Comparison of ENCODE assay signal across 16 cellular contexts in the genomic region with DNA sequence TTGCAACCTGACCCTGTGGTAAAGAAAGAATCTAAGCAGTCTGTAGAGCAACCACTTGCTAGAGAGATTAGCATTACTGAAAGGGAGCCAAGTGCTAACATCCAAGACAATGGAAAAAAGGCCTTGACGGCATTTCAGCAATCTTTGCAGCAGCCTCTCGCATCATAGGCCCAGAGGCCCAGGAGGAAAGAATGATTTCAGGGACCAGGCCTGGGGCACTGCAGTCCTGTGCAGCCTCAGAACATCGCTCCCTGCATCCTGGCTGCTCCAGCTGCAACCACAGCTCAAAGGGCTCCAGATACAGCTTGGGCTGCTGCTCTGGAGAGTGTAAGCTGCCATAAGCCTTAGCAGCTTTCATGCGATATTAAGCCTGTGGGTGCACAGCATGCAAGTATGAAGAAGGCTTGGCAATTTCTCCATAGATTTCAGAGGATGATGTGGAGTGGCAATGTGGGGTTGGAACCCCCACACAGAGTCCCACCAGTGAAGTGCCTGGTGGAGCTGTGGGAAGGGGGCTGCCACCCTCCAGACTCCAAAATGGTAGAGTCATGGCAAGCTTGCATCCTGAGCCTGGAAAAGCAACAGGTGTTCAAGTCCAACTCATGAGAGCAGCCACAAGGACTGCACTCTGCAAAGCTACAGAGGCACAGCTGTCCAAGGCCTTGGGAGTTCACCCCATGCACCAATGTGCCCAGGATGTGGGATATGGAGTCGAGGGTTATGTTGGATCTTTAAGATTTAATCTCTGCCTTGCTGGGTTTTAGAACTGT.
A peak's percentile ranks its signal among the peaks of the same experiment; 100 is the strongest.
DNase-seq lines count a peak whose midpoint lies in the region; ATAC-seq and TF ChIP-seq lines count a peak whose summit lies in the region.
"Had no signal": no experiment of that assay in that cellular context is flagged by ENCODE, and none has a peak within 500 bp of the region (broad histone marks: within the 10 kb centered on the region; RNA-seq: fewer than 3 reads in every experiment).

No MANE protein-coding gene starts in this region.

- H3K36me3 ChIP-seq in HEK293 (ENCODE audit: control insufficient read depth in 2 of 2, insufficient read depth in 1 of 2, low read length in 2 of 2) = no peaks in the 10 kb centered on the region
- H3K36me3 ChIP-seq in NT2/D1 (ENCODE audit: insufficient read depth, insufficient read length, low read length) = no peaks in the 10 kb centered on the region
- no peaks in the 10 kb centered on the region for H3K36me3 ChIP-seq in vagina
- no peaks in the 10 kb centered on the region for H3K36me3 ChIP-seq in psoas muscle (ENCODE audit: insufficient read depth in 1 of 2, low read depth in 1 of 2)

- no peak overlapping the region for H3K27ac ChIP-seq in HEK293 (ENCODE audit: extremely low read depth, low read depth, low read length)
- no peak overlapping the region for H3K27ac ChIP-seq in vagina
- H3K27ac ChIP-seq in psoas muscle = no peak overlapping the region
- H3K27ac ChIP-seq: GM23248 had no signal

- H3K9ac ChIP-seq in NT2/D1 (ENCODE audit: insufficient read length, low read depth) = no peak overlapping the region
- H3K9ac ChIP-seq: GM23248 had no signal

- intact Hi-C loops in vagina (cut with DNase I) (no loop called here), psoas muscle (cut with DNase I) (no loop called here)

- TF ChIP-seq CTCF in HEK293 (tag by site-specific recombination; IDR thresholded peaks at IDR 0.05) (no peak), vagina (IDR thresholded peaks at IDR 0.05) (no peak), psoas muscle (IDR thresholded peaks at IDR 0.05) (no peak)

- DNase-seq in NT2/D1 (ENCODE audit: low read depth, low spot score) (peak; percentile 15), ecto neural progenitor cell (ENCODE audit: low spot score) (peak; percentile 13), vagina (ENCODE audit: extremely low spot score in 2 of 2) (peak; percentile 43 to 64), middle frontal gyrus (ENCODE audit: extremely low spot score, low spot score) (no peak), psoas muscle (no peak)
- DNase-seq: C1 segment of cervical spinal cord; Calu3; CD4-positive, alpha-beta memory T cell; COR-L47; DMS53; DMS79 treated with DMSO at 0.1 percent for 48 hours; GF-D8; GM23248; H7; HCEC 1CT had no signal

- 72 to 79% (median 74%) methylated on average over 5 of the region's 5 CpGs for WGBS in psoas muscle, 3 donors

- H3K27me3 ChIP-seq in NT2/D1 (ENCODE audit: insufficient read depth, insufficient read length) (no peaks in the 10 kb centered on the region), vagina (no peaks in the 10 kb centered on the region), psoas muscle (ENCODE audit: insufficient read depth in 3 of 3, low read length in 2 of 3) (peaks cover 0 to 4% (median 2%) of the 10 kb centered on the region in 3 donors)

- H3K4me1 ChIP-seq in HEK293 (ENCODE audit: control insufficient read depth, insufficient read depth, low read length) (no peaks in the 10 kb centered on the region), NT2/D1 (ENCODE audit: insufficient read depth, insufficient read length) (no peaks in the 10 kb centered on the region), vagina (peaks cover under 1% of the 10 kb centered on the region), psoas muscle (no peaks in the 10 kb centered on the region)

- POLR2A ChIA-PET in HEK293 (lab: Yijun Ruan, JAX) = no interaction called here

- no peak for ATAC-seq in psoas muscle

- no peaks in the 10 kb centered on the region for H3K9me3 ChIP-seq in HEK293 (ENCODE audit: control insufficient read depth, insufficient read depth, low read depth, low read length)
- H3K9me3 ChIP-seq in NT2/D1 (ENCODE audit: insufficient read depth, low read length) = peaks cover 24% of the 10 kb centered on the region
- peaks cover 7% of the 10 kb centered on the region for H3K9me3 ChIP-seq in vagina
- no peaks in the 10 kb centered on the region for H3K9me3 ChIP-seq in psoas muscle

- CTCF ChIA-PET in HEK293 (lab: Yijun Ruan, JAX) = no interaction called here

- TF ChIP-seq POLR2A in vagina (IDR thresholded peaks at IDR 0.05) = no peak

- H3K4me3 ChIP-seq in HEK293 (ENCODE audit: low read depth, low read length) (no peak overlapping the region), NT2/D1 (ENCODE audit: insufficient read length, low read depth) (no peak overlapping the region), vagina (no peak overlapping the region), psoas muscle (no peak overlapping the region)
- H3K4me3 ChIP-seq: GM23248 had no signal

TF ChIP-seq in HEK293, 187 proteins besides CTCF, POLR2A, EP300 and RAD21:
- TF ChIP-seq ZNF76 (tag by site-specific recombination; IDR thresholded peaks at IDR 0.05; ENCODE audit: borderline replicate concordance, low read depth) (no peak), SP7 (tag by site-specific recombination; IDR thresholded peaks at IDR 0.05) (no peak), ZNF211 (tag by site-specific recombination; IDR thresholded peaks at IDR 0.05; ENCODE audit: low read depth) (no peak), ZNF140 (tag by site-specific recombination; IDR thresholded peaks at IDR 0.05) (no peak), SCRT2 (tag by site-specific recombination; IDR thresholded peaks at IDR 0.05) (peak; percentile 80), ZNF585B (tag by site-specific recombination; IDR thresholded peaks at IDR 0.05) (peak; percentile 91), ZNF548 (tag by site-specific recombination; IDR thresholded peaks at IDR 0.05) (no peak), ZNF510 (tag by site-specific recombination; IDR thresholded peaks at IDR 0.05; ENCODE audit: insufficient replicate concordance) (no peak), SETDB1 (IDR thresholded peaks at IDR 0.05; ENCODE audit: insufficient read length, low read length) (peak; percentile 56), TRIM28 (IDR thresholded peaks at IDR 0.05; ENCODE audit: borderline replicate concordance, low read length) (0 out of 2 replicates have a peak, but pooled peaks have one; percentile 21), ZNF37A (tag by site-specific recombination; IDR thresholded peaks at IDR 0.05) (no peak), ZFP37 (tag by site-specific recombination; IDR thresholded peaks at IDR 0.05) (no peak), ZNF23 (tag by site-specific recombination; IDR thresholded peaks at IDR 0.05; ENCODE audit: borderline replicate concordance) (no peak), WT1 (tag by site-specific recombination; IDR thresholded peaks at IDR 0.05) (no peak), GLIS2 (tag by site-specific recombination; IDR thresholded peaks at IDR 0.05) (no peak), ZNF530 (tag by site-specific recombination; IDR thresholded peaks at IDR 0.05; ENCODE audit: low read depth) (no peak), TCF7L2 (IDR thresholded peaks at IDR 0.05; ENCODE audit: borderline replicate concordance, low read depth, low read length) (no peak), ZNF302 (tag by site-specific recombination; IDR thresholded peaks at IDR 0.05; ENCODE audit: low read depth) (no peak), YY1 (tag by site-specific recombination; IDR thresholded peaks at IDR 0.05) (no peak), ZNF132 (tag by site-specific recombination; IDR thresholded peaks at IDR 0.05; ENCODE audit: borderline replicate concordance) (no peak), ZNF555 (tag by site-specific recombination; conservative IDR thresholded peaks at IDR 0.05) (no peak)
- TF ChIP-seq, protein P1, sequence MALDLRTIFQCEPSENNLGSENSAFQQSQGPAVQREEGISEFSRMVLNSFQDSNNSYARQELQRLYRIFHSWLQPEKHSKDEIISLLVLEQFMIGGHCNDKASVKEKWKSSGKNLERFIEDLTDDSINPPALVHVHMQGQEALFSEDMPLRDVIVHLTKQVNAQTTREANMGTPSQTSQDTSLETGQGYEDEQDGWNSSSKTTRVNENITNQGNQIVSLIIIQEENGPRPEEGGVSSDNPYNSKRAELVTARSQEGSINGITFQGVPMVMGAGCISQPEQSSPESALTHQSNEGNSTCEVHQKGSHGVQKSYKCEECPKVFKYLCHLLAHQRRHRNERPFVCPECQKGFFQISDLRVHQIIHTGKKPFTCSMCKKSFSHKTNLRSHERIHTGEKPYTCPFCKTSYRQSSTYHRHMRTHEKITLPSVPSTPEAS (tag by site-specific recombination; IDR thresholded peaks at IDR 0.05) = no peak

Comparison
In these comparisons a context has a peak if more than half of its experiments do, and no peak if none do; other contexts are left out.
1. DNase-seq: peak in NT2/D1 (single experiment), ecto neural progenitor cell (single experiment) and vagina (2 of 2); none in middle frontal gyrus (single experiment) and psoas muscle (0 of 2).